Comparison of ENCODE assay signal across 10 cellular contexts in genomic region chr12:132449565-132450390, GRCh38. TPM values are rescaled to one million over a fixed set of nuclear protein-coding genes. Genes with fewer than 3 reads are reported as not detected.
DNase-seq lines count a peak whose midpoint lies in the region; ATAC-seq and TF ChIP-seq lines count a peak whose summit lies in the region.
"Had no signal": no experiment of that assay in that cellular context is flagged by ENCODE, and none has a peak within 500 bp of the region (broad histone marks: within the 10 kb centered on the region; RNA-seq: fewer than 3 reads in every experiment).

No MANE protein-coding gene starts in this region.

- H3K27me3 Mint-ChIP-seq in CD4-positive, CD25-positive, alpha-beta regulatory T cell = peaks cover 4% of the 10 kb centered on the region

- peak overlapping the region; percentile 60 for H3K9ac ChIP-seq in SK-N-MC (ENCODE audit: insufficient read length)

- intact Hi-C loops in dorsolateral prefrontal cortex (cut with DNase I) = no loop called here

- no peak for ATAC-seq in CD4-positive, CD25-positive, alpha-beta regulatory T cell (ENCODE audit: low read depth in 2 of 2)
- peak; percentile 49 for ATAC-seq in GM19025 (IDR thresholded peaks at IDR 0.05; ENCODE audit: low read depth, unreplicated experiment)
- peak; percentile 67 for ATAC-seq in HG02852 (IDR thresholded peaks at IDR 0.05; ENCODE audit: unreplicated experiment)

- H3K36me3 Mint-ChIP-seq in CD4-positive, CD25-positive, alpha-beta regulatory T cell = no peaks in the 10 kb centered on the region

- no peak for TF ChIP-seq CTCF in dorsolateral prefrontal cortex (IDR thresholded peaks at IDR 0.05 in 54 of 56, conservative IDR thresholded peaks at IDR 0.05 in 2 of 56; ENCODE audit: low read depth in 1 of 56, partially characterized antibody in 56 of 56)

- H3K27ac Mint-ChIP-seq in CD4-positive, CD25-positive, alpha-beta regulatory T cell = peak overlapping the region; percentile 69 to 91 (median 85)

- H3K9me3 ChIP-seq in CD4-positive, CD25-positive, alpha-beta regulatory T cell (ENCODE audit: control insufficient read depth in 2 of 2, low read length in 2 of 2) = no peaks in the 10 kb centered on the region
- H3K9me3 ChIP-seq in SK-N-MC (ENCODE audit: low read depth, low read length) = no peaks in the 10 kb centered on the region
- H3K9me3 ChIP-seq: breast epithelium had no signal

- H3K9me3 Mint-ChIP-seq in CD4-positive, CD25-positive, alpha-beta regulatory T cell = peaks cover 0 to 3% (median 0%) of the 10 kb centered on the region in 7 donors

- H3K4me1 ChIP-seq in CD4-positive, CD25-positive, alpha-beta regulatory T cell (ENCODE audit: control insufficient read depth, insufficient read depth, low read length, poor library complexity, severe bottlenecking) = peaks cover 37% of the 10 kb centered on the region
- H3K4me1 ChIP-seq: breast epithelium had no signal

- no peaks in the 10 kb centered on the region for H3K27me3 ChIP-seq in CD4-positive, CD25-positive, alpha-beta regulatory T cell (ENCODE audit: control insufficient read depth, insufficient read depth, low read length)
- H3K27me3 ChIP-seq in dorsolateral prefrontal cortex = peaks cover 0 to 13% (median 0%) of the 10 kb centered on the region in 45 donors

- DNase-seq in CD4-positive, CD25-positive, alpha-beta regulatory T cell = peak in 1 of 3 donors; percentile 65
- no peak for DNase-seq in SK-N-MC (ENCODE audit: low read depth, low spot score)
- no peak for DNase-seq in putamen (ENCODE audit: low spot score)
- no peak for DNase-seq in dorsolateral prefrontal cortex
- DNase-seq in NCI-H187 (lab: John Stamatoyannopoulos, UW) = no peak
- DNase-seq in A172 (ENCODE audit: low spot score) = no peak
- DNase-seq: NCI-H2171 treated with DMSO at 0.1 percent for 48 hours had no signal

- H3K4me1 Mint-ChIP-seq in CD4-positive, CD25-positive, alpha-beta regulatory T cell = peaks cover 0 to 53% (median 8%) of the 10 kb centered on the region in 4 donors

- H3K4me3 Mint-ChIP-seq in CD4-positive, CD25-positive, alpha-beta regulatory T cell = peak overlapping the region; percentile 16 to 44 (median 19)

- no peak overlapping the region for H3K27ac ChIP-seq in CD4-positive, CD25-positive, alpha-beta regulatory T cell (ENCODE audit: insufficient read depth, low read length, poor library complexity, severe bottlenecking)
- H3K27ac ChIP-seq in SK-N-MC (peak overlapping the region; percentile 87), dorsolateral prefrontal cortex (no peak overlapping the region)
- H3K27ac ChIP-seq: breast epithelium had no signal

- H3K36me3 ChIP-seq in CD4-positive, CD25-positive, alpha-beta regulatory T cell (ENCODE audit: control insufficient read depth, insufficient read depth, low read length) = no peaks in the 10 kb centered on the region
- H3K36me3 ChIP-seq in SK-N-MC (ENCODE audit: insufficient read depth, low read length) = no peaks in the 10 kb centered on the region
- H3K36me3 ChIP-seq: breast epithelium had no signal

- peak overlapping the region; percentile 24 for H3K4me3 ChIP-seq in CD4-positive, CD25-positive, alpha-beta regulatory T cell (ENCODE audit: low read depth, low read length)
- H3K4me3 ChIP-seq in SK-N-MC (peak overlapping the region; percentile 63), dorsolateral prefrontal cortex (no peak overlapping the region)
- H3K4me3 ChIP-seq: breast epithelium had no signal

RNA-seq across cellular contexts. Expression of gene FBRSL1, which starts 40.2 kb away (rescaled TPM):
- 94.6 TPM for total RNA-seq in CD4-positive, CD25-positive, alpha-beta regulatory T cell
- under 1 TPM; 0.16 to 0.78 (median 0.31) TPM for polyA plus RNA-seq in CD4-positive, CD25-positive, alpha-beta regulatory T cell
- 100 to 1,000 TPM in 3 of 120 experiments, 10 to 100 TPM in 117; 41.4 to 125 (median 65.3) TPM for total RNA-seq in dorsolateral prefrontal cortex
- total RNA-seq in A172 (2014; rRNA removed; shearing (Covaris generic)) = 12.6 and 22.5 TPM in 2 replicates

Comparison
In these comparisons a context has a peak if more than half of its experiments do, and no peak if none do; other contexts are left out.
1. ATAC-seq: peak in GM19025 (single experiment) and HG02852 (single experiment); none in CD4-positive, CD25-positive, alpha-beta regulatory T cell (0 of 2).
2. H3K4me3 ChIP-seq: peak in CD4-positive, CD25-positive, alpha-beta regulatory T cell (single experiment) and SK-N-MC (single experiment); none in dorsolateral prefrontal cortex (0 of 59).